16 cellular contexts compared by ENCODE assay signal in genomic region chr1:66505671-66506392, GRCh38. TPM values are rescaled to one million over a fixed set of nuclear protein-coding genes. Genes with fewer than 3 reads are reported as not detected.
DNase-seq lines count a peak whose midpoint lies in the region; ATAC-seq and TF ChIP-seq lines count a peak whose summit lies in the region.
"Had no signal": no experiment of that assay in that cellular context is flagged by ENCODE, and none has a peak within 500 bp of the region (broad histone marks: within the 10 kb centered on the region; RNA-seq: fewer than 3 reads in every experiment).

No MANE protein-coding gene starts in this region.

- intact Hi-C loops in activated naive CD4-positive, alpha-beta T cell treated with anti-CD3 and anti-CD28 coated beads for 36 hours (cut with micrococcal nuclease) = loop anchor here (2.0 kb wide), 1 partner anchor 263 kb away; no protein-coding TSS in a partner anchor

- WGBS in endodermal cell (ENCODE audit: insufficient coverage in 1 of 2, insufficient read length in 1 of 2), 2 experiments = 75 to 87% methylated on average over 2 to 5 of the region's 5 CpGs
- 58% methylated on average over 5 of the region's 5 CpGs for WGBS in mesenchymal stem cell

- peak; percentile 36 for DNase-seq in AG08396 (ENCODE audit: low spot score)
- DNase-seq in LHCN-M2 (ENCODE audit: low read depth) = peak; percentile 71
- DNase-seq in endodermal cell = peak; percentile 43
- DNase-seq in mesenchymal stem cell = peak; percentile 57
- DNase-seq in erythroblast (lab: John Stamatoyannopoulos, UW) = no peak
- DNase-seq in activated naive CD4-positive, alpha-beta T cell treated with anti-CD3 and anti-CD28 coated beads for 36 hours = no peak
- DNase-seq in HuH-7 (ENCODE audit: low spot score) = no peak
- DNase-seq: activated CD4-positive, CD25-positive, alpha-beta regulatory T cell treated with anti-CD3 and anti-CD28 coated beads, Interleukin-2, amount 50 U/mL, for 72 hours; activated T-cell treated with anti-CD3 and anti-CD28 coated beads, Interleukin-2, amount 50 U/mL, for 24 hours; DND-41; effector CD4-positive, alpha-beta T cell; GOT3; hypothalamus; ovary; transverse colon had no signal

- H3K4ac ChIP-seq in mesenchymal stem cell (ENCODE audit: low read depth in 1 of 2, low read length in 2 of 2) = no peak overlapping the region

- no peak overlapping the region for H2BK5ac ChIP-seq in mesenchymal stem cell (ENCODE audit: low read depth, low read length, poor library complexity, severe bottlenecking)

- H3K9me3 ChIP-seq in endodermal cell (ENCODE audit: control insufficient read depth, low read length) = no peaks in the 10 kb centered on the region
- no peaks in the 10 kb centered on the region for H3K9me3 ChIP-seq in mesenchymal stem cell (ENCODE audit: control insufficient read depth, low read length)
- H3K9me3 ChIP-seq: ovary, transverse colon had no signal

- H3K79me1 ChIP-seq in mesenchymal stem cell (replicated peaks; ENCODE audit: low read length, poor library complexity, severe bottlenecking) = no peaks in the 10 kb centered on the region

- peaks cover 16% of the 10 kb centered on the region for H3K4me1 Mint-ChIP-seq in endodermal cell
- no peaks in the 10 kb centered on the region for H3K4me1 Mint-ChIP-seq in activated naive CD4-positive, alpha-beta T cell treated with anti-CD3 and anti-CD28 coated beads for 36 hours (ENCODE audit: low read depth)

- H3K9ac ChIP-seq in endodermal cell (ENCODE audit: extremely low read depth, low read length, poor library complexity, severe bottlenecking) = no peak overlapping the region
- peak overlapping the region; percentile 76 for H3K9ac ChIP-seq in mesenchymal stem cell (ENCODE audit: low read length)

- no peak overlapping the region for H3K4me3 Mint-ChIP-seq in endodermal cell
- no peak overlapping the region for H3K4me3 Mint-ChIP-seq in activated naive CD4-positive, alpha-beta T cell treated with anti-CD3 and anti-CD28 coated beads for 36 hours
- H3K4me3 Mint-ChIP-seq: activated T-cell treated with anti-CD3 and anti-CD28 coated beads, Interleukin-2, amount 50 U/mL, for 24 hours had no signal

- H3K27me3 ChIP-seq in endodermal cell (ENCODE audit: control insufficient read depth, insufficient read depth, low read length, poor library complexity, severe bottlenecking) (no peaks in the 10 kb centered on the region), mesenchymal stem cell (ENCODE audit: control insufficient read depth in 1 of 2, insufficient read depth in 1 of 2, low read length in 2 of 2) (no peaks in the 10 kb centered on the region)
- H3K27me3 ChIP-seq: ovary, transverse colon had no signal

- no peak overlapping the region for H3K23ac ChIP-seq in mesenchymal stem cell (ENCODE audit: low read length in 2 of 2)

- H3K14ac ChIP-seq in mesenchymal stem cell (ENCODE audit: low read length in 2 of 2) = no peak overlapping the region

- CTCF ChIA-PET in activated naive CD4-positive, alpha-beta T cell treated with anti-CD3 and anti-CD28 coated beads for 36 hours (lab: Charles Lee) = interaction anchor here (0.8 to 2.1 kb wide), 4 partner anchors 38 to 1015 kb away, joined by 3 to 8 read pairs (median 4); no protein-coding TSS in a partner anchor

- no peak for ATAC-seq in HG03135 (IDR thresholded peaks at IDR 0.05; ENCODE audit: unreplicated experiment)

- no peak overlapping the region for H3K18ac ChIP-seq in mesenchymal stem cell (ENCODE audit: low read depth in 1 of 2, low read length in 2 of 2)

- no peaks in the 10 kb centered on the region for H3K36me3 Mint-ChIP-seq in endodermal cell (ENCODE audit: low read depth)
- H3K36me3 Mint-ChIP-seq in activated naive CD4-positive, alpha-beta T cell treated with anti-CD3 and anti-CD28 coated beads for 36 hours (ENCODE audit: low read depth) = no peaks in the 10 kb centered on the region

- no peak for TF ChIP-seq CTCF in endodermal cell (conservative IDR thresholded peaks at IDR 0.05)

- H3K36me3 ChIP-seq in endodermal cell (ENCODE audit: control insufficient read depth, insufficient read depth, low read length) (no peaks in the 10 kb centered on the region), mesenchymal stem cell (ENCODE audit: control insufficient read depth in 1 of 2, insufficient read depth in 2 of 2, low read depth in 1 of 2, low read length in 2 of 2) (no peaks in the 10 kb centered on the region)
- H3K36me3 ChIP-seq: ovary, transverse colon had no signal

- H3K4me2 ChIP-seq in mesenchymal stem cell (ENCODE audit: low read length, poor library complexity, severe bottlenecking) = peak overlapping the region; percentile 19

- TF ChIP-seq POLR2A in erythroblast (IDR thresholded peaks at IDR 0.05; ENCODE audit: low read length) = no peak

- H4K8ac ChIP-seq in mesenchymal stem cell (ENCODE audit: low read length) = no peak overlapping the region

- peak overlapping the region; percentile 1 to 49 for H2BK12ac ChIP-seq in mesenchymal stem cell (ENCODE audit: low read length in 2 of 2)

- H2AFZ ChIP-seq in mesenchymal stem cell (ENCODE audit: low read depth, low read length) = no peak overlapping the region

- no peaks in the 10 kb centered on the region for H3K27me3 Mint-ChIP-seq in endodermal cell (ENCODE audit: insufficient read depth)
- H3K27me3 Mint-ChIP-seq in activated naive CD4-positive, alpha-beta T cell treated with anti-CD3 and anti-CD28 coated beads for 36 hours (ENCODE audit: low read depth) = peaks cover 15% of the 10 kb centered on the region

- H2BK15ac ChIP-seq in mesenchymal stem cell (ENCODE audit: low read depth, poor library complexity, severe bottlenecking) = no peak overlapping the region

- no peaks in the 10 kb centered on the region for H3K4me1 ChIP-seq in endodermal cell (ENCODE audit: control insufficient read depth, insufficient read depth, low read length)
- peaks cover 3% of the 10 kb centered on the region for H3K4me1 ChIP-seq in mesenchymal stem cell (ENCODE audit: control insufficient read depth, insufficient read depth, low read depth, low read length)

- no peak overlapping the region for H3K27ac Mint-ChIP-seq in endodermal cell
- no peak overlapping the region for H3K27ac Mint-ChIP-seq in activated naive CD4-positive, alpha-beta T cell treated with anti-CD3 and anti-CD28 coated beads for 36 hours
- H3K27ac Mint-ChIP-seq: activated T-cell treated with anti-CD3 and anti-CD28 coated beads, Interleukin-2, amount 50 U/mL, for 24 hours had no signal

- no peak overlapping the region for H2AK5ac ChIP-seq in mesenchymal stem cell (ENCODE audit: low read length, severe bottlenecking)

- H3K4me3 ChIP-seq in endodermal cell (ENCODE audit: low read length) = no peak overlapping the region
- H3K4me3 ChIP-seq in mesenchymal stem cell (ENCODE audit: insufficient read depth in 1 of 2, low read depth in 1 of 2, low read length in 2 of 2) = no peak overlapping the region
- H3K4me3 ChIP-seq: ovary, transverse colon had no signal

- no peak overlapping the region for H2BK120ac ChIP-seq in mesenchymal stem cell (ENCODE audit: low read depth, low read length)

- H4K91ac ChIP-seq in mesenchymal stem cell (ENCODE audit: low read length) = no peak overlapping the region

- H3K27ac ChIP-seq in endodermal cell (ENCODE audit: low read depth, low read length) = no peak overlapping the region
- H3K27ac ChIP-seq in mesenchymal stem cell (ENCODE audit: low read length, poor library complexity, severe bottlenecking) = peak overlapping the region; percentile 91
- H3K27ac ChIP-seq: ovary, transverse colon had no signal

- no peaks in the 10 kb centered on the region for H3K9me3 Mint-ChIP-seq in endodermal cell
- no peaks in the 10 kb centered on the region for H3K9me3 Mint-ChIP-seq in activated naive CD4-positive, alpha-beta T cell treated with anti-CD3 and anti-CD28 coated beads for 36 hours
- H3K9me3 Mint-ChIP-seq: activated T-cell treated with anti-CD3 and anti-CD28 coated beads, Interleukin-2, amount 50 U/mL, for 24 hours had no signal

RNA-seq across cellular contexts. Expression of gene SGIP1, which starts 28.1 kb away (rescaled TPM):
- 3.6 and 4.3 TPM in 2 replicates for total RNA-seq in LHCN-M2 (2014; rRNA removed)
- polyA plus RNA-seq in LHCN-M2 (2012) = 7.3 TPM
- total RNA-seq in endodermal cell = 1 to 10 TPM; 3.8 to 9.4 TPM
- 6.1 TPM for polyA plus RNA-seq in endodermal cell (2013, experiment 1 of 2)
- 5.3 TPM for polyA plus RNA-seq in endodermal cell (2013, experiment 2 of 2)
- 104 TPM for polyA plus RNA-seq in mesenchymal stem cell (2013, experiment 1 of 2)
- polyA plus RNA-seq in mesenchymal stem cell (2013, experiment 2 of 2) = 103 TPM
- total RNA-seq in activated naive CD4-positive, alpha-beta T cell treated with anti-CD3 and anti-CD28 coated beads for 36 hours = under 1 TPM in 1 of 2 experiments, not detected in 1; 0.07 TPM

Comparison
In these comparisons a context has a peak if more than half of its experiments do, and no peak if none do; other contexts are left out.
1. DNase-seq: peak in AG08396 (single experiment), LHCN-M2 (single experiment), endodermal cell (single experiment) and mesenchymal stem cell (single experiment); none in erythroblast (0 of 2), activated naive CD4-positive, alpha-beta T cell treated with anti-CD3 and anti-CD28 coated beads for 36 hours (single experiment) and HuH-7 (single experiment).